ENCODE assay signal across 18 cellular contexts in the genomic region with DNA sequence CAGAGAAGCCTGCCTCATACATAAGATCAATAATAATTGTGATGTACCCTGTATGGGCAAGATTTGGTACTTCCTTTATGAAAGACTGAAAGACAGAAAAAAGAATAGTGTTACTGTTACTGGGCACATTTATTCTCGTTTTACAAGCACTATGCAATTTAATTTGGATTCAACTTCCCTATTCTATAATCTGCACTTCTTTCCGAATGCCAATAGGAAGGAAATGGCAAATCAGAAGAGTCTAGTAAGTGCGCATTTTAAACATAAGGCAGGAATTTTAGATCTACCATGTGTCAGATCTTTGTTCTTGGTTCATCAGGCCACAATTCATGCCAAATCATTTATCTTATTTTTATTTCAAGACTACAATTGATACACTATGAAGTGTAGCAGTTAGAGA.
"Had no signal": no experiment of that assay in that cellular context is flagged by ENCODE, and none has a peak within 500 bp of the region (broad histone marks: within the 10 kb centered on the region; RNA-seq: fewer than 3 reads in every experiment).

No MANE protein-coding gene starts in this region.

- H3K9me3 ChIP-seq: heart left ventricle, lower lobe of right lung, sigmoid colon, thyroid gland had no signal

- H3K9me3 Mint-ChIP-seq: neural progenitor cell had no signal

- H3K4me3 ChIP-seq: heart left ventricle, lower lobe of right lung, neural progenitor cell, sigmoid colon, spleen, thyroid gland had no signal

- H3K4me2 ChIP-seq: neural progenitor cell had no signal

- H3K27ac Mint-ChIP-seq: neural progenitor cell had no signal

- H3K36me3 ChIP-seq: heart left ventricle, lower lobe of right lung, neural progenitor cell, sigmoid colon, spleen, thyroid gland had no signal

- H3K4me1 ChIP-seq: foreskin keratinocyte, heart left ventricle, lower lobe of right lung, thyroid gland had no signal

- ATAC-seq: foreskin keratinocyte, heart left ventricle, left cardiac atrium, lower lobe of right lung had no signal

- H3K4me3 Mint-ChIP-seq: neural progenitor cell had no signal

- DNase-seq: activated CD4-positive, alpha-beta T cell treated with anti-CD3 and anti-CD28 coated beads, Interleukin-2, amount 50 U/mL, for 4 hours; activated CD4-positive, CD25-positive, alpha-beta regulatory T cell treated with anti-CD3 and anti-CD28 coated beads, Interleukin-2, amount 50 U/mL, for 72 hours; activated naive CD4-positive, alpha-beta T cell; activated T-cell treated with anti-CD3 and anti-CD28 coated beads for 4 hours; aorta; cerebellar nuclear complex; effector memory CD4-positive, alpha-beta T cell; foreskin keratinocyte; heart left ventricle; left cardiac atrium; lower lobe of right lung; sigmoid colon; spleen; T-helper 2 cell; thyroid gland had no signal

- H3K27ac ChIP-seq: foreskin keratinocyte, heart left ventricle, lower lobe of right lung, neural progenitor cell, sigmoid colon, spleen, thyroid gland had no signal

- FAIRE-seq: TTC549, urothelium cell line had no signal

- H3K36me3 Mint-ChIP-seq: neural progenitor cell had no signal

- H2AFZ ChIP-seq: neural progenitor cell had no signal
